ENCODE assay signal across 8 cellular contexts in the genomic region with DNA sequence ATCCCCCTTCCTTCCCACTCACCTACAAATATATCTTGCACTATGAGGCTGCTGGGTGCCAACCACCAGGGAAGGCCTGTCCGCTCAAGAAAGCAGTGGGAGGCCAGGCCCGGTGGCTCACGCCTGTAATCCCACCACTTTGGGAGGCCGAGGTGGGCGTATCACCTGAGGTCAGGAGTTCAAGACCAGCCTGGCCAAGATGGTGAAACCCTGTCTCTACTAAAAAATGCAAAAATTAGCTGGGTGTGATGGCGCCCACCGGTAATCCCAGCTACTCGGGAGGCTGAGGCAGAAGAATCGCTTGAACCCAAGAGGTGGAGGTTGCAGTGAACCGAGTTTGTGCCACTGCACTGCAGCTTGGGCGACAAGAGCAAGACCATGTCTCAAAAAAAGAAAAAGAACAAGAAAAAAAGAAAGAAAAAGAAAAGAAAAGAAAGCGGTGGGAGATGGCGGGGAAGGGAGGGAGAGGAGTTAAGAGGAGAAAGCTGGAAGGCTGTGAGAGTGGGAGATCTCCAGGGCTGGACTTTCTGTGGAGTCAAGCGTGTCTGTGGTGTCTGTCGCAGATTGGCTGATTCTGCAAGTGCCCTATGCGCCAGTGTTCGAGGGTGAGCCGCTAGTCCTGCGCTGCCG. TPM values are rescaled to one million over a fixed set of nuclear protein-coding genes. Genes with fewer than 3 reads are reported as not detected.
DNase-seq lines count a peak whose midpoint lies in the region; ATAC-seq, FAIRE-seq and TF ChIP-seq lines count a peak whose summit lies in the region.
"Not testable (repeated sequence)": the region's sequence is repeated elsewhere in the genome, so short reads cannot be mapped to it uniquely, and the experiment has no call there.

No MANE protein-coding gene starts in this region.

- peak overlapping the region; percentile 77 for H3K4me3 Mint-ChIP-seq in Caco-2 (ENCODE audit: unreplicated experiment)

- not testable (repeated sequence) for H3K9me3 ChIP-seq in Caco-2; HUES64 (ENCODE audit: insufficient read depth, low read depth, low read length); GM12878 (replicated peaks; ENCODE audit: control insufficient read depth, insufficient read depth, low read length); fibroblast of lung (ENCODE audit: control insufficient read depth, insufficient read depth, low read depth, low read length); liver (ENCODE audit: control insufficient read depth in 4 of 4, low read length in 3 of 4); pancreas; tibial artery

- H3K27ac Mint-ChIP-seq in Caco-2 (ENCODE audit: unreplicated experiment), result not testable (repeated sequence)

- H3K27me3 Mint-ChIP-seq in Caco-2 (ENCODE audit: insufficient read depth, unreplicated experiment), result not testable (repeated sequence)

- SMC1A ChIA-PET in GM12878 (lab: Charles Lee; ENCODE audit: uncharacterized antibody, unreplicated experiment), result interaction anchor here (1.3 to 6.4 kb wide), 5 partner anchors 11 to 36 kb away, joined by 6 to 84 read pairs (median 21); partner anchors contain the start of gene FCRLA

- TF ChIP-seq EP300 in GM12878 (IDR thresholded peaks at IDR 0.05; ENCODE audit: borderline replicate concordance in 1 of 2, control insufficient read depth in 1 of 2, low read depth in 2 of 2, low read length in 2 of 2), result not testable (repeated sequence)

- H3K9ac ChIP-seq in HUES64 (ENCODE audit: low read depth, low read length); liver (ENCODE audit: low read depth in 1 of 2, low read length in 2 of 2): not testable (repeated sequence)
- H3K9ac ChIP-seq in GM12878 (ENCODE audit: control insufficient read depth, insufficient read depth, low read length) (peak overlapping the region; percentile 75), fibroblast of lung (ENCODE audit: insufficient read depth, low read length) (peak overlapping the region; percentile 86)

- ATAC-seq in GM12878, pancreas: not testable (repeated sequence)

- TF ChIP-seq CTCF in Caco-2 (IDR thresholded peaks at IDR 0.05; ENCODE audit: insufficient read depth in 1 of 2, low read depth in 1 of 2, low read length in 1 of 2, severe bottlenecking in 1 of 2, unreplicated experiment in 1 of 2); VCaP (conservative IDR thresholded peaks at IDR 0.05); GM12878 (IDR thresholded peaks at IDR 0.05 in 2 of 3, conservative IDR thresholded peaks at IDR 0.05 in 1 of 3; ENCODE audit: control insufficient read depth in 2 of 3, extremely low read depth in 1 of 3, insufficient read depth in 1 of 3, low read depth in 3 of 3, low read length in 3 of 3); fibroblast of lung (conservative IDR thresholded peaks at IDR 0.05 in 1 of 2, IDR thresholded peaks at IDR 0.05 in 1 of 2; ENCODE audit: low read depth in 1 of 2, low read length in 2 of 2); liver (IDR thresholded peaks at IDR 0.05; ENCODE audit: low read depth, low read length, missing input control); pancreas (IDR thresholded peaks at IDR 0.05); tibial artery (IDR thresholded peaks at IDR 0.05): not testable (repeated sequence)

- CTCF ChIA-PET in Caco-2 (lab: Charles Lee), result not testable (repeated sequence)
- CTCF ChIA-PET in GM12878 (lab: Yijun Ruan, JAX), result interaction anchor here (0.9 to 5.8 kb wide), 8 partner anchors 8 to 238 kb away, joined by 3 to 86 read pairs (median 5); partner anchors contain the start of gene FCRLA

- RAD21 ChIA-PET in GM12878 (lab: Charles Lee; ENCODE audit: unreplicated experiment), result interaction anchor here (0.8 to 6.1 kb wide), 5 partner anchors 9 to 186 kb away, joined by 3 to 85 read pairs (median 6); partner anchors contain the start of gene FCRLA

- H3K36me3 ChIP-seq in Caco-2 (ENCODE audit: control insufficient read depth, insufficient read depth, low read length); HUES64 (ENCODE audit: insufficient read depth, low read length); GM12878 (ENCODE audit: control insufficient read depth in 2 of 2, insufficient read depth in 2 of 2, low read length in 1 of 2); fibroblast of lung (ENCODE audit: control insufficient read depth, insufficient read depth, low read length); liver (ENCODE audit: control insufficient read depth in 4 of 4, insufficient read depth in 3 of 4, low read depth in 1 of 4, low read length in 3 of 4); pancreas; tibial artery: not testable (repeated sequence)

- H3K27me3 ChIP-seq in Caco-2 (replicated peaks; ENCODE audit: control insufficient read depth, insufficient read depth, low read length); GM12878 (replicated peaks in 1 of 2; ENCODE audit: control insufficient read depth in 2 of 2, insufficient read depth in 2 of 2, low read length in 1 of 2); fibroblast of lung (ENCODE audit: control insufficient read depth, insufficient read depth, low read length); liver (ENCODE audit: control insufficient read depth in 4 of 4, insufficient read depth in 4 of 4, low read length in 3 of 4); pancreas; tibial artery: not testable (repeated sequence)
- H3K27me3 ChIP-seq in HUES64 (ENCODE audit: insufficient read depth, low read length), result peaks cover 50% of the 10 kb centered on the region

- not testable (repeated sequence) for TF ChIP-seq RAD21 in GM12878 (IDR thresholded peaks at IDR 0.05; ENCODE audit: insufficient read depth, low read depth, low read length); liver (IDR thresholded peaks at IDR 0.05)

- FAIRE-seq in GM12878 (lab: Jason Lieb, UNC); pancreas (lab: Jason Lieb, UNC): not testable (repeated sequence)

- not testable (repeated sequence) for TF ChIP-seq POLR2A in GM12878 (IDR thresholded peaks at IDR 0.05; ENCODE audit: low read depth, low read length)

- in situ Hi-C loops in GM12878 (cut with MboI), result not testable (repeated sequence)

- peaks cover 12% of the 10 kb centered on the region for H3K79me2 ChIP-seq in GM12878 (ENCODE audit: control insufficient read depth, insufficient read depth, low read length)
- H3K79me2 ChIP-seq in fibroblast of lung (ENCODE audit: control insufficient read depth, insufficient read depth, low read length), result not testable (repeated sequence)

- H3K27ac ChIP-seq in HUES64 (ENCODE audit: low read depth, low read length), result not testable (repeated sequence)
- H3K27ac ChIP-seq in VCaP, result peak overlapping the region; percentile 70
- H3K27ac ChIP-seq in GM12878 (ENCODE audit: control insufficient read depth, insufficient read depth), result peak overlapping the region; percentile 78
- peak overlapping the region; percentile 84 for H3K27ac ChIP-seq in fibroblast of lung (ENCODE audit: insufficient read depth, low read length)
- H3K27ac ChIP-seq in liver (ENCODE audit: low read depth in 1 of 2, low read length in 2 of 2), result peak overlapping the region in 1 of 2 donors; percentile 92
- H3K27ac ChIP-seq in pancreas, result peak overlapping the region in 1 of 4 donors; percentile 83
- H3K27ac ChIP-seq in tibial artery, result peak overlapping the region; percentile 67 to 79

- not testable (repeated sequence) for DNase-seq in Caco-2; GM12878 (ENCODE audit: low read depth, low spot score); fibroblast of lung (ENCODE audit: low read depth in 2 of 2); pancreas; tibial artery

- POLR2A ChIA-PET in Caco-2 (lab: Charles Lee), result not testable (repeated sequence)
- POLR2A ChIA-PET in GM12878 (lab: Charles Lee), result interaction anchor here (1.0 to 4.6 kb wide), 4 partner anchors 9 to 37 kb away, joined by 3 to 34 read pairs (median 4); no protein-coding TSS in a partner anchor

- H3K4me2 ChIP-seq in GM12878 (ENCODE audit: control insufficient read depth, insufficient read depth) (peak overlapping the region; percentile 95), fibroblast of lung (ENCODE audit: extremely low read depth, insufficient read depth, low read length) (peak overlapping the region; percentile 92)

- H3K4me3 ChIP-seq in Caco-2 (ENCODE audit: low read depth, low read length), result peak overlapping the region; percentile 82
- peak overlapping the region; percentile 81 for H3K4me3 ChIP-seq in HUES64 (ENCODE audit: low read length)
- H3K4me3 ChIP-seq in GM12878, result peak overlapping the region; percentile 88; the same call in 1 of the 2 replicates
- H3K4me3 ChIP-seq in fibroblast of lung (replicated peaks in 1 of 4; ENCODE audit: control extremely low read depth in 1 of 4, insufficient read depth in 1 of 4, low read depth in 3 of 4, low read length in 4 of 4), result peak overlapping the region; percentile 71 to 90 (median 82)
- peak overlapping the region in 2 of 3 donors; percentile 63 to 74 for H3K4me3 ChIP-seq in liver (ENCODE audit: low read depth in 1 of 3, low read length in 3 of 3)
- H3K4me3 ChIP-seq in pancreas, result peak overlapping the region; percentile 68 to 90 (median 74)
- H3K4me3 ChIP-seq in tibial artery, result peak overlapping the region; percentile 77 to 85

- not testable (repeated sequence) for H3K9me3 Mint-ChIP-seq in Caco-2 (ENCODE audit: unreplicated experiment)

- intact Hi-C loops in Caco-2 (cut with micrococcal nuclease; ENCODE audit: unreplicated experiment); GM12878 (cut with micrococcal nuclease; ENCODE audit: unreplicated experiment); pancreas (cut with DNase I); tibial artery (cut with DNase I; ENCODE audit: low total_unique reads): not testable (repeated sequence)

- not testable (repeated sequence) for H3K4me1 Mint-ChIP-seq in Caco-2 (ENCODE audit: low read depth, unreplicated experiment)

- H4K20me1 ChIP-seq in GM12878 (ENCODE audit: control insufficient read depth, insufficient read depth); fibroblast of lung (ENCODE audit: control insufficient read depth, extremely low read depth, insufficient read depth, low read length): not testable (repeated sequence)

- BruUV-seq in Caco-2 (replicated peaks; lab: Mats Ljungman, UMichigan); GM12878 (replicated peaks; lab: Mats Ljungman, UMichigan): not testable (repeated sequence)

- WGBS in HUES64, result 55% methylated on average over 20 of the region's 20 CpGs
- WGBS in GM12878 (ENCODE audit: insufficient coverage, insufficient replicate concordance, low lambda C conversion rate, missing lambda C conversion rate), result 50% methylated on average over 19 of the region's 20 CpGs
- WGBS in liver, result 57% methylated on average over 20 of the region's 20 CpGs
- WGBS in pancreas, 2 donors, result 49% methylated on average over 20 of the region's 20 CpGs

- H3K36me3 Mint-ChIP-seq in Caco-2 (ENCODE audit: insufficient read depth, unreplicated experiment), result peaks cover 15% of the 10 kb centered on the region

- H2AFZ ChIP-seq in GM12878 (ENCODE audit: control insufficient read depth, low read depth, low read length) (peak overlapping the region; percentile 11), fibroblast of lung (ENCODE audit: low read length) (peak overlapping the region; percentile 91)

- H3K4me1 ChIP-seq in Caco-2; HUES64 (ENCODE audit: insufficient read depth, low read length); pancreas: not testable (repeated sequence)
- peaks cover 50% of the 10 kb centered on the region for H3K4me1 ChIP-seq in GM12878 (ENCODE audit: control insufficient read depth, insufficient read depth, low read length)
- H3K4me1 ChIP-seq in fibroblast of lung (ENCODE audit: control insufficient read depth, extremely low read depth, insufficient read depth, low read length), result peaks cover 11% of the 10 kb centered on the region
- peaks cover 2 to 17% (median 9%) of the 10 kb centered on the region in 4 donors for H3K4me1 ChIP-seq in liver (ENCODE audit: control insufficient read depth in 4 of 4, insufficient read depth in 4 of 4, low read length in 3 of 4)
- H3K4me1 ChIP-seq in tibial artery, result peaks cover 0 to 22% (median 10%) of the 10 kb centered on the region in 4 donors

RNA-seq across cellular contexts. Expression of gene FCRLB, which starts 4.0 kb away (rescaled TPM):
- total RNA-seq in Caco-2 (2022) (0.29 and 0.30 TPM in 2 replicates), GM12878 (2014; rRNA removed) (11.3 and 11.5 TPM in 2 replicates), GM12878 (2014; rRNA removed; fragmentation: Illumina TruSeq; extraction: Trizol) (3.1 and 3.4 TPM in 2 replicates), GM12878 (2021) (7.9 and 8.3 TPM in 2 replicates), fibroblast of lung (0.77 and 1.2 TPM in 2 replicates), liver (1 to 10 TPM in 1 of 2 donors, under 1 TPM in 1; 0.33 to 2.9 TPM), pancreas (under 1 TPM; 0.14 to 0.51 (median 0.36) TPM)
- polyA plus RNA-seq in HUES64 (2013, experiment 1 of 2), result 0.15 TPM
- not detected for polyA plus RNA-seq in HUES64 (2013, experiment 2 of 2)
- 4.0 and 4.2 TPM in 2 replicates for total RNA-seq in GM12878 (2013; cell fraction: nucleolus; rRNA removed)
- 0.73 TPM for polyA plus RNA-seq in GM12878 (2011; ENCODE audit: low read depth)
- polyA plus RNA-seq in GM12878 (2011; rRNA removed) (1.2 and 1.5 TPM in 2 replicates), GM12878 (2014; fragmentation: Illumina TruSeq; extraction: Trizol) (1.2 and 1.9 TPM in 2 replicates), GM12878 (2014; fragmentation: Nextera tagmentation; extraction: Ambion mirVana) (1 to 10 TPM in 1 of 2 experiments, under 1 TPM in 1; 0.55 to 1.2 TPM), GM12878 (2014; rRNA removed) (8.8 and 9.4 TPM in 2 replicates), GM12878 (2016; fragmentation: Nextera tagmentation; extraction: Ambion mirVana) (10 to 100 TPM; 10.9 to 11.7 TPM), fibroblast of lung (0.45 and 1.1 TPM in 2 replicates), liver (under 1 TPM; 0.38 to 0.76 TPM), pancreas (under 1 TPM; 0.27 to 0.49 TPM)
- polyA plus RNA-seq in GM12878 (2011; cell fraction: cytosol; rRNA removed), result 1.3 and 1.7 TPM in 2 replicates
- polyA plus RNA-seq in GM12878 (2011; cell fraction: nucleus; rRNA removed), result 3.6 and 4.2 TPM in 2 replicates
- 2.5 and 3.2 TPM in 2 replicates for polyA plus RNA-seq in GM12878 (2012)
- 0.93 and 1.1 TPM in 2 replicates for polyA minus RNA-seq in GM12878 (2011; rRNA and poly(A)+ RNA removed)
- 0.53 and 0.62 TPM in 2 replicates for polyA minus RNA-seq in GM12878 (2011; cell fraction: cytosol; rRNA and poly(A)+ RNA removed)
- 2.3 and 2.4 TPM in 2 replicates for polyA minus RNA-seq in GM12878 (2011; cell fraction: nucleus; rRNA and poly(A)+ RNA removed)
- 0.38 and 1.9 TPM in 2 replicates for polyA plus RNA-seq in fibroblast of lung (2012)
- polyA minus RNA-seq in fibroblast of lung (ENCODE audit: low replicate concordance), result 0.15 and 1.1 TPM in 2 replicates

RNA-seq across cellular contexts. Expression of gene FCRLA, which starts 18.3 kb away (rescaled TPM):
- not detected in 2 replicates for total RNA-seq in Caco-2 (2022)
- not detected for polyA plus RNA-seq in HUES64 (2013, experiment 1 of 2)
- not detected for polyA plus RNA-seq in HUES64 (2013, experiment 2 of 2)
- total RNA-seq in GM12878 (2013; cell fraction: nucleolus; rRNA removed), result 48.7 and 51.4 TPM in 2 replicates
- 419 and 443 TPM in 2 replicates for total RNA-seq in GM12878 (2014; rRNA removed)
- total RNA-seq in GM12878 (2014; rRNA removed; fragmentation: Illumina TruSeq; extraction: Trizol), result 269 and 273 TPM in 2 replicates
- total RNA-seq in GM12878 (2021), result 286 and 294 TPM in 2 replicates
- 286 TPM for polyA plus RNA-seq in GM12878 (2011; ENCODE audit: low read depth)
- 122 and 130 TPM in 2 replicates for polyA plus RNA-seq in GM12878 (2011; rRNA removed)
- 126 and 193 TPM in 2 replicates for polyA plus RNA-seq in GM12878 (2011; cell fraction: cytosol; rRNA removed)
- polyA plus RNA-seq in GM12878 (2011; cell fraction: nucleus; rRNA removed), result 55.0 and 60.1 TPM in 2 replicates
- polyA plus RNA-seq in GM12878 (2012), result 191 and 218 TPM in 2 replicates
- polyA plus RNA-seq in GM12878 (2014; fragmentation: Illumina TruSeq; extraction: Trizol), result 378 and 399 TPM in 2 replicates
- polyA plus RNA-seq in GM12878 (2014; fragmentation: Nextera tagmentation; extraction: Ambion mirVana), result 100 to 1,000 TPM; 418 to 714 TPM
- polyA plus RNA-seq in GM12878 (2014; rRNA removed), result 355 and 359 TPM in 2 replicates
- 100 to 1,000 TPM; 339 to 389 TPM for polyA plus RNA-seq in GM12878 (2016; fragmentation: Nextera tagmentation; extraction: Ambion mirVana)
- 84.4 and 140 TPM in 2 replicates for polyA minus RNA-seq in GM12878 (2011; rRNA and poly(A)+ RNA removed)
- 24.5 and 36.5 TPM in 2 replicates for polyA minus RNA-seq in GM12878 (2011; cell fraction: cytosol; rRNA and poly(A)+ RNA removed)
- polyA minus RNA-seq in GM12878 (2011; cell fraction: nucleus; rRNA and poly(A)+ RNA removed), result 11.8 and 17.8 TPM in 2 replicates
- under 0.01 and 0.17 TPM in 2 replicates for total RNA-seq in fibroblast of lung
- 0.56 and 0.68 TPM in 2 replicates for polyA plus RNA-seq in fibroblast of lung
- 0.41 and 0.50 TPM in 2 replicates for polyA plus RNA-seq in fibroblast of lung (2012)
- polyA minus RNA-seq in fibroblast of lung (ENCODE audit: low replicate concordance), result 0.37 TPM in 1 of 2 replicates, not detected in the other
- 1 to 10 TPM in 1 of 2 donors, under 1 TPM in 1; 0.33 to 3.3 TPM for total RNA-seq in liver
- polyA plus RNA-seq in liver, result under 1 TPM; 0.06 to 0.25 TPM
- under 1 TPM in 1 of 6 donors, not detected in 5; 0.38 TPM for total RNA-seq in pancreas
- polyA plus RNA-seq in pancreas, result not detected

RNA-seq across cellular contexts. Expression of gene DUSP12, which starts 24.2 kb away (rescaled TPM):
- total RNA-seq in Caco-2 (2022), result 51.2 and 54.9 TPM in 2 replicates
- polyA plus RNA-seq in HUES64 (2013, experiment 1 of 2), result 24.5 TPM
- polyA plus RNA-seq in HUES64 (2013, experiment 2 of 2), result 30.5 TPM
- 51.7 and 53.8 TPM in 2 replicates for total RNA-seq in GM12878 (2013; cell fraction: nucleolus; rRNA removed)
- 41.1 and 42.5 TPM in 2 replicates for total RNA-seq in GM12878 (2014; rRNA removed)
- 23.7 and 24.1 TPM in 2 replicates for total RNA-seq in GM12878 (2014; rRNA removed; fragmentation: Illumina TruSeq; extraction: Trizol)
- total RNA-seq in GM12878 (2021), result 25.2 and 29.8 TPM in 2 replicates
- polyA plus RNA-seq in GM12878 (2011; ENCODE audit: low read depth), result 20.3 TPM
- polyA plus RNA-seq in GM12878 (2011; rRNA removed), result 50.8 and 62.5 TPM in 2 replicates
- 32.4 and 42.5 TPM in 2 replicates for polyA plus RNA-seq in GM12878 (2011; cell fraction: cytosol; rRNA removed)
- 45.5 and 54.7 TPM in 2 replicates for polyA plus RNA-seq in GM12878 (2011; cell fraction: nucleus; rRNA removed)
- 22.4 and 25.5 TPM in 2 replicates for polyA plus RNA-seq in GM12878 (2012)
- polyA plus RNA-seq in GM12878 (2014; fragmentation: Illumina TruSeq; extraction: Trizol), result 24.8 and 25.7 TPM in 2 replicates
- 10 to 100 TPM in 1 of 2 experiments, 1 to 10 TPM in 1; 7.0 to 13.3 TPM for polyA plus RNA-seq in GM12878 (2014; fragmentation: Nextera tagmentation; extraction: Ambion mirVana)
- 46.5 and 51.5 TPM in 2 replicates for polyA plus RNA-seq in GM12878 (2014; rRNA removed)
- polyA plus RNA-seq in GM12878 (2016; fragmentation: Nextera tagmentation; extraction: Ambion mirVana), result 10 to 100 TPM; 42.5 TPM
- 16.2 and 20.9 TPM in 2 replicates for polyA minus RNA-seq in GM12878 (2011; rRNA and poly(A)+ RNA removed)
- polyA minus RNA-seq in GM12878 (2011; cell fraction: cytosol; rRNA and poly(A)+ RNA removed), result 14.8 and 16.3 TPM in 2 replicates
- 21.8 and 38.5 TPM in 2 replicates for polyA minus RNA-seq in GM12878 (2011; cell fraction: nucleus; rRNA and poly(A)+ RNA removed)
- total RNA-seq in fibroblast of lung, result 34.2 and 35.8 TPM in 2 replicates
- polyA plus RNA-seq in fibroblast of lung, result 35.6 and 36.1 TPM in 2 replicates
- polyA plus RNA-seq in fibroblast of lung (2012), result 22.7 and 25.2 TPM in 2 replicates
- polyA minus RNA-seq in fibroblast of lung (ENCODE audit: low replicate concordance), result 0.41 and 6.0 TPM in 2 replicates
- total RNA-seq in liver, result 10 to 100 TPM; 14.9 to 18.2 TPM
- 10 to 100 TPM in 1 of 2 donors, 1 to 10 TPM in 1; 7.9 to 10.1 TPM for polyA plus RNA-seq in liver
- 10 to 100 TPM in 1 of 6 donors, 1 to 10 TPM in 5; 5.7 to 11.2 (median 8.3) TPM for total RNA-seq in pancreas
- 10 to 100 TPM in 1 of 2 donors, 1 to 10 TPM in 1; 9.2 to 16.0 TPM for polyA plus RNA-seq in pancreas

RNA-seq across cellular contexts. Expression of gene ATF6, which starts 40.7 kb away (rescaled TPM):
- total RNA-seq in Caco-2 (2022), result 14.5 and 16.4 TPM in 2 replicates
- polyA plus RNA-seq in HUES64 (2013, experiment 1 of 2), result 7.8 TPM
- polyA plus RNA-seq in HUES64 (2013, experiment 2 of 2), result 10.8 TPM
- total RNA-seq in GM12878 (2013; cell fraction: nucleolus; rRNA removed), result 65.7 and 71.1 TPM in 2 replicates
- total RNA-seq in GM12878 (2014; rRNA removed), result 15.2 and 18.0 TPM in 2 replicates
- 23.0 and 23.3 TPM in 2 replicates for total RNA-seq in GM12878 (2014; rRNA removed; fragmentation: Illumina TruSeq; extraction: Trizol)
- 17.0 and 17.5 TPM in 2 replicates for total RNA-seq in GM12878 (2021)
- polyA plus RNA-seq in GM12878 (2011; ENCODE audit: low read depth), result 7.1 TPM
- 24.3 and 30.4 TPM in 2 replicates for polyA plus RNA-seq in GM12878 (2011; rRNA removed)
- polyA plus RNA-seq in GM12878 (2011; cell fraction: cytosol; rRNA removed), result 12.7 and 14.3 TPM in 2 replicates
- 9.5 and 10.7 TPM in 2 replicates for polyA plus RNA-seq in GM12878 (2011; cell fraction: nucleus; rRNA removed)
- polyA plus RNA-seq in GM12878 (2012), result 9.9 and 11.2 TPM in 2 replicates
- polyA plus RNA-seq in GM12878 (2014; fragmentation: Illumina TruSeq; extraction: Trizol), result 19.2 and 23.8 TPM in 2 replicates
- 1 to 10 TPM; 7.8 to 8.9 TPM for polyA plus RNA-seq in GM12878 (2014; fragmentation: Nextera tagmentation; extraction: Ambion mirVana)
- 10.3 and 11.7 TPM in 2 replicates for polyA plus RNA-seq in GM12878 (2014; rRNA removed)
- 10 to 100 TPM; 12.9 to 14.2 TPM for polyA plus RNA-seq in GM12878 (2016; fragmentation: Nextera tagmentation; extraction: Ambion mirVana)
- 29.3 and 33.2 TPM in 2 replicates for polyA minus RNA-seq in GM12878 (2011; rRNA and poly(A)+ RNA removed)
- 7.4 and 8.7 TPM in 2 replicates for polyA minus RNA-seq in GM12878 (2011; cell fraction: cytosol; rRNA and poly(A)+ RNA removed)
- polyA minus RNA-seq in GM12878 (2011; cell fraction: nucleus; rRNA and poly(A)+ RNA removed), result 21.9 and 29.9 TPM in 2 replicates
- total RNA-seq in fibroblast of lung, result 19.5 and 25.3 TPM in 2 replicates
- 24.8 and 27.4 TPM in 2 replicates for polyA plus RNA-seq in fibroblast of lung
- polyA plus RNA-seq in fibroblast of lung (2012), result 14.1 and 16.6 TPM in 2 replicates
- 6.5 and 7.0 TPM in 2 replicates for polyA minus RNA-seq in fibroblast of lung (ENCODE audit: low replicate concordance)
- total RNA-seq in liver, result 10 to 100 TPM; 16.5 to 22.5 TPM
- 10 to 100 TPM; 10.0 to 10.3 TPM for polyA plus RNA-seq in liver
- total RNA-seq in pancreas, result 10 to 100 TPM; 11.5 to 29.5 (median 18.1) TPM
- polyA plus RNA-seq in pancreas, result 1 to 10 TPM; 2.2 to 6.9 TPM

Comparison
In these comparisons a context has a peak if more than half of its experiments do, and no peak if none do; other contexts are left out.
1. RNA of gene FCRLA, which starts 18.3 kb away (total RNA-seq): 48.7 to 443 TPM in GM12878; 0.33 to 3.3 TPM in liver, under 0.01 to 0.17 TPM in fibroblast of lung, not detected in Caco-2 and 0.38 TPM in pancreas; every median in the first group is over 10 times any median in the second.
2. Peak in every context shown above with its lines, with median percentiles within 50 percentile points of each other: H3K4me3 ChIP-seq.